ENCODE assay signal across 13 cellular contexts in genomic region chr3:45053805-45054195, GRCh38. TPM values are rescaled to one million over a fixed set of nuclear protein-coding genes. Genes with fewer than 3 reads are reported as not detected.
DNase-seq lines count a peak whose midpoint lies in the region; ATAC-seq, FAIRE-seq and TF ChIP-seq lines count a peak whose summit lies in the region.
"Not testable (repeated sequence)": the region's sequence is repeated elsewhere in the genome, so short reads cannot be mapped to it uniquely, and the experiment has no call there.
"Had no signal": no experiment of that assay in that cellular context is flagged by ENCODE, and none has a peak within 500 bp of the region (broad histone marks: within the 10 kb centered on the region; RNA-seq: fewer than 3 reads in every experiment).

No MANE protein-coding gene starts in this region.

- not testable (repeated sequence) for H3K4ac ChIP-seq in mesenchymal stem cell (ENCODE audit: low read depth in 1 of 2, low read length in 2 of 2)

- H3K36me3 ChIP-seq in K562 (ENCODE audit: control insufficient read depth, insufficient read depth, low read length); mesenchymal stem cell (ENCODE audit: control insufficient read depth in 1 of 2, insufficient read depth in 2 of 2, low read depth in 1 of 2, low read length in 2 of 2): not testable (repeated sequence)

- not testable (repeated sequence) for TF ChIP-seq POLR2A in K562 (conservative IDR thresholded peaks at IDR 0.05); erythroblast (IDR thresholded peaks at IDR 0.05; ENCODE audit: low read length)

- H4K91ac ChIP-seq in mesenchymal stem cell (ENCODE audit: low read length) = not testable (repeated sequence)

- peaks cover 27% of the 10 kb centered on the region for H3K4me1 Mint-ChIP-seq in activated CD4-positive, alpha-beta T cell treated with anti-CD3 and anti-CD28 coated beads, Interleukin-2, amount 10 ng/mL, durations not matched to agents 7 days and 5 days

- H3K27ac Mint-ChIP-seq in activated CD4-positive, alpha-beta T cell treated with anti-CD3 and anti-CD28 coated beads, Interleukin-2, amount 10 ng/mL, durations not matched to agents 7 days and 5 days = peak overlapping the region; percentile 55

- CTCF ChIA-PET in RWPE1 (lab: Yijun Ruan, JAX); K562 (lab: Yijun Ruan, JAX; ENCODE audit: low intra/inter-chr PET ratio): not testable (repeated sequence)
- CTCF ChIA-PET in activated CD4-positive, alpha-beta T cell treated with anti-CD3 and anti-CD28 coated beads, Interleukin-2, amount 10 ng/mL, durations not matched to agents 7 days and 5 days (lab: Charles Lee) = interaction anchor here (1.1 to 4.4 kb wide), 2 partner anchors 11 to 12 kb away, joined by 3 to 24 read pairs; no protein-coding TSS in a partner anchor

- H2AK5ac ChIP-seq in mesenchymal stem cell (ENCODE audit: low read length, severe bottlenecking) = not testable (repeated sequence)

- not testable (repeated sequence) for ATAC-seq in K562

- H2BK12ac ChIP-seq in mesenchymal stem cell (ENCODE audit: low read length in 2 of 2) = not testable (repeated sequence)

- H2BK15ac ChIP-seq in mesenchymal stem cell (ENCODE audit: low read depth, poor library complexity, severe bottlenecking) = not testable (repeated sequence)

- H3K4me2 ChIP-seq in K562 (ENCODE audit: insufficient read depth, low read length); mesenchymal stem cell (ENCODE audit: low read length, poor library complexity, severe bottlenecking): not testable (repeated sequence)

- peak; percentile 34; the same call in 1 of the 2 replicates for TF ChIP-seq EP300 in K562 (IDR thresholded peaks at IDR 0.05; ENCODE audit: low read length)

- H3K23ac ChIP-seq in mesenchymal stem cell (ENCODE audit: low read length in 2 of 2) = not testable (repeated sequence)

- H3K36me3 Mint-ChIP-seq in activated CD4-positive, alpha-beta T cell treated with anti-CD3 and anti-CD28 coated beads, Interleukin-2, amount 10 ng/mL, durations not matched to agents 7 days and 5 days (ENCODE audit: low read depth) = not testable (repeated sequence)

- not testable (repeated sequence) for H3K9me3 Mint-ChIP-seq in activated CD4-positive, alpha-beta T cell treated with anti-CD3 and anti-CD28 coated beads, Interleukin-2, amount 10 ng/mL, durations not matched to agents 7 days and 5 days

- H3K14ac ChIP-seq in mesenchymal stem cell (ENCODE audit: low read length in 2 of 2) = not testable (repeated sequence)

- H2BK5ac ChIP-seq in mesenchymal stem cell (ENCODE audit: low read depth, low read length, poor library complexity, severe bottlenecking) = not testable (repeated sequence)

- TF ChIP-seq CTCF in HL-60 (IDR thresholded peaks at IDR 0.05; ENCODE audit: insufficient read depth, low read length); RWPE1 (conservative IDR thresholded peaks at IDR 0.05; ENCODE audit: low read depth); K562 (IDR thresholded peaks at IDR 0.05 in 2 of 3, conservative IDR thresholded peaks at IDR 0.05 in 1 of 3; ENCODE audit: insufficient read depth in 2 of 3, low read depth in 1 of 3, low read length in 3 of 3): not testable (repeated sequence)

- not testable (repeated sequence) for TF ChIP-seq RAD21 in K562 (CRISPR knock-in tag; conservative IDR thresholded peaks at IDR 0.05 in 1 of 2, IDR thresholded peaks at IDR 0.05 in 1 of 2)

- H3K18ac ChIP-seq in mesenchymal stem cell (ENCODE audit: low read depth in 1 of 2, low read length in 2 of 2) = peak overlapping the region in 1 of 2 experiments; percentile 16

- POLR2A ChIA-PET in RWPE1 (lab: Yijun Ruan, JAX; ENCODE audit: low non-redundant PET) = not testable (repeated sequence)
- POLR2A ChIA-PET in activated CD4-positive, alpha-beta T cell treated with anti-CD3 and anti-CD28 coated beads, Interleukin-2, amount 10 ng/mL, durations not matched to agents 7 days and 5 days (lab: Charles Lee) = interaction anchor here (0.9 kb wide), 1 partner anchor 64 kb away, joined by 3 read pairs; no protein-coding TSS in a partner anchor
- POLR2A ChIA-PET in K562 (lab: Yijun Ruan, JAX) = interaction anchor here (1.7 to 6.1 kb wide), 2 partner anchors 8 to 11 kb away, joined by 3 to 32 read pairs; no protein-coding TSS in a partner anchor

- H2AFZ ChIP-seq in K562 (ENCODE audit: low read depth, low read length) = peak overlapping the region; percentile 30
- not testable (repeated sequence) for H2AFZ ChIP-seq in mesenchymal stem cell (ENCODE audit: low read depth, low read length)

- H3K79me2 ChIP-seq in K562 (ENCODE audit: control insufficient read depth, insufficient read depth, low read length) = not testable (repeated sequence)

- H3K9me3 ChIP-seq in K562 (replicated peaks; ENCODE audit: control insufficient read depth, insufficient read depth, low read depth, low read length); mesenchymal stem cell (ENCODE audit: control insufficient read depth, low read length): not testable (repeated sequence)

- H4K20me1 ChIP-seq in K562 (replicated peaks; ENCODE audit: control insufficient read depth, insufficient read depth, low read length) = not testable (repeated sequence)

- H3K27me3 Mint-ChIP-seq in activated CD4-positive, alpha-beta T cell treated with anti-CD3 and anti-CD28 coated beads, Interleukin-2, amount 10 ng/mL, durations not matched to agents 7 days and 5 days = peaks cover 18% of the 10 kb centered on the region

- H3K9me1 ChIP-seq in K562 (ENCODE audit: control insufficient read depth, insufficient read depth, low read length) = not testable (repeated sequence)

- not testable (repeated sequence) for H3K4me3 ChIP-seq in HL-60 (replicated peaks; ENCODE audit: insufficient read depth, low read length); K562; mesenchymal stem cell (ENCODE audit: insufficient read depth in 1 of 2, low read depth in 1 of 2, low read length in 2 of 2)

- H3K4me1 ChIP-seq in K562 (replicated peaks in 1 of 2; ENCODE audit: control insufficient read depth in 2 of 2, insufficient read depth in 2 of 2, low read length in 2 of 2) = peaks cover 16 to 59% of the 10 kb centered on the region in 2 experiments
- H3K4me1 ChIP-seq in mesenchymal stem cell (ENCODE audit: control insufficient read depth, insufficient read depth, low read depth, low read length) = peaks cover 12% of the 10 kb centered on the region

- in situ Hi-C loops in K562 (cut with MboI) = not testable (repeated sequence)

- not testable (repeated sequence) for H4K8ac ChIP-seq in mesenchymal stem cell (ENCODE audit: low read length)

- not testable (repeated sequence) for H3K4me3 Mint-ChIP-seq in activated CD4-positive, alpha-beta T cell treated with anti-CD3 and anti-CD28 coated beads, Interleukin-2, amount 10 ng/mL, durations not matched to agents 7 days and 5 days

- FAIRE-seq in K562 (lab: Jason Lieb, UNC) = not testable (repeated sequence)

- H3K9ac ChIP-seq in K562 (ENCODE audit: insufficient read depth in 1 of 2, low read depth in 2 of 2, low read length in 2 of 2) = not testable (repeated sequence)
- peak overlapping the region; percentile 74 for H3K9ac ChIP-seq in mesenchymal stem cell (ENCODE audit: low read length)

- 0% methylated on average over 1 of the region's 1 CpG for WGBS in K562 (ENCODE audit: insufficient coverage, low coverage, missing lambda C conversion rate)
- WGBS in mesenchymal stem cell = 33% methylated on average over 1 of the region's 1 CpG

- BruUV-seq in K562 (replicated peaks; lab: Mats Ljungman, UMichigan) = not testable (repeated sequence)

- H3K27me3 ChIP-seq in HL-60 (ENCODE audit: insufficient read depth, poor library complexity, severe bottlenecking); K562 (ENCODE audit: control insufficient read depth in 2 of 2, insufficient read depth in 2 of 2, low read length in 2 of 2); mesenchymal stem cell (ENCODE audit: control insufficient read depth in 1 of 2, insufficient read depth in 1 of 2, low read length in 2 of 2): not testable (repeated sequence)

- intact Hi-C loops in K562 (cut with micrococcal nuclease) = loop anchor here (2.0 kb wide), 1 partner anchor 39 kb away; no protein-coding TSS in a partner anchor

- H3K27ac ChIP-seq in HL-60 (replicated peaks) = peak overlapping the region; percentile 33
- H3K27ac ChIP-seq in RWPE1 = peak overlapping the region; percentile 68
- H3K27ac ChIP-seq in K562 (ENCODE audit: extremely low read depth, low read depth, low read length) = peak overlapping the region; percentile 51
- H3K27ac ChIP-seq in mesenchymal stem cell (ENCODE audit: low read length, poor library complexity, severe bottlenecking) = not testable (repeated sequence)

- not testable (repeated sequence) for H2BK120ac ChIP-seq in mesenchymal stem cell (ENCODE audit: low read depth, low read length)

- DNase-seq in ELR (ENCODE audit: low read depth) (peak; percentile 25), erythroblast (lab: John Stamatoyannopoulos, UW) (peak; percentile 22 to 34)
- not testable (repeated sequence) for DNase-seq in HL-60 (ENCODE audit: low read depth in 1 of 2, low spot score in 1 of 2); RWPE1 (ENCODE audit: low spot score); activated CD4-positive, alpha-beta T cell treated with anti-CD3 and anti-CD28 coated beads, Interleukin-2, amount 10 ng/mL, durations not matched to agents 7 days and 5 days; K562 (ENCODE audit: extremely low read depth in 1 of 4, low spot score in 3 of 4); mesenchymal stem cell

- H3K79me1 ChIP-seq in mesenchymal stem cell (replicated peaks; ENCODE audit: low read length, poor library complexity, severe bottlenecking) = not testable (repeated sequence)

RNA-seq across cellular contexts. Expression of gene CLEC3B, which starts 27.7 kb away (rescaled TPM):
- under 1 TPM; 0.30 to 0.37 TPM for total RNA-seq in activated CD4-positive, alpha-beta T cell treated with anti-CD3 and anti-CD28 coated beads, Interleukin-2, amount 10 ng/mL, durations not matched to agents 7 days and 5 days
- total RNA-seq in K562 (2011; cell fraction: chromatin; rRNA removed; ENCODE audit: low replicate concordance) = not detected in 2 replicates
- 0.33 TPM in 1 of 2 replicates, not detected in the other for total RNA-seq in K562 (2011; cell fraction: nucleolus; rRNA removed)
- not detected in 2 replicates for total RNA-seq in K562 (2011; cell fraction: nucleoplasm; rRNA removed)
- total RNA-seq in K562 (2014; rRNA removed) (0.33 TPM in 1 of 2 replicates, not detected in the other), K562 (2014; rRNA removed; fragmentation: Illumina TruSeq; extraction: Trizol) (not detected in 2 replicates), K562 (2015; rRNA removed; fragmentation: Illumina TruSeq; extraction: Trizol) (not detected in 2 replicates), K562 (2021) (not detected in 2 replicates)
- polyA plus RNA-seq in K562 (2011; rRNA removed) (0.19 TPM in 1 of 2 replicates, not detected in the other), K562 (2014; fragmentation: Illumina TruSeq; extraction: Trizol) (not detected in 2 replicates), K562 (2014; fragmentation: Nextera tagmentation; extraction: Ambion mirVana) (not detected), K562 (2014; rRNA removed) (not detected in 2 replicates)
- 0.27 TPM in 1 of 2 replicates, not detected in the other for polyA plus RNA-seq in K562 (2011; cell fraction: cytosol; rRNA removed)
- polyA plus RNA-seq in K562 (2011; cell fraction: nucleus; rRNA removed) = 0.41 and 0.52 TPM in 2 replicates
- 0.19 TPM in 1 of 2 replicates, not detected in the other for polyA plus RNA-seq in K562 (2012)
- not detected in 2 replicates for polyA minus RNA-seq in K562 (2011; rRNA and poly(A)+ RNA removed)
- not detected in 2 replicates for polyA minus RNA-seq in K562 (2011; cell fraction: cytosol; rRNA and poly(A)+ RNA removed)
- 0.54 TPM in 1 of 2 replicates, not detected in the other for polyA minus RNA-seq in K562 (2011; cell fraction: nucleus; rRNA and poly(A)+ RNA removed)
- 0.51 TPM for polyA plus RNA-seq in mesenchymal stem cell (2013, experiment 1 of 2)
- 0.70 TPM for polyA plus RNA-seq in mesenchymal stem cell (2013, experiment 2 of 2)
- total RNA-seq: Calu3, G401, H1, H9, HT1080 had no signal
- polyA plus RNA-seq: GM12878 had no signal
